12 cellular contexts compared by ENCODE assay signal in the genomic region with DNA sequence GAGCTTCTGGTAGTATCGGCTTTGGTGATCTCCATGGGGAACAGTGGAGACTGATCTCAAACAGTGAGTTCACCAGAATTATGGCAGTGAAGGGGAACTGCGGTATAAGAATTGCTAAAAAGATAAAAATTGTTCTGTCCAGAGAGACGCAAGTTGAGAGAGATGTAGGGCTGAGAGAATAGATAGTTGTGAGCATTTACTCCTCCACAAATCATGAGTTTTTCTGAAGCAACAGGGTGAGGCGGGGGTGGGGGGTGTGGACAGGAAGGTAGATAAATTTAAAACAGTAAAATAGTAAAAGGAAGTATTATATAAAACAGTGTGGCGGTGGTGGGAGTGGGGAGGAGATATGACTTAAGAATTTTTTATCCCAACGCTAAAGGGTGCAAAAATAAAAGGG.
DNase-seq lines count a peak whose midpoint lies in the region; ATAC-seq and TF ChIP-seq lines count a peak whose summit lies in the region.
"Had no signal": no experiment of that assay in that cellular context is flagged by ENCODE, and none has a peak within 500 bp of the region (broad histone marks: within the 10 kb centered on the region; RNA-seq: fewer than 3 reads in every experiment).

No MANE protein-coding gene starts in this region.

- no peaks in the 10 kb centered on the region for H3K9me3 ChIP-seq in Loucy (ENCODE audit: insufficient read depth, low read depth, low read length)
- H3K9me3 ChIP-seq: A549, esophagus squamous epithelium, tibial nerve had no signal

- TF ChIP-seq CTCF in Loucy (conservative IDR thresholded peaks at IDR 0.05; ENCODE audit: low read length), result no peak

- peak overlapping the region; percentile 11 for H3K9ac ChIP-seq in Loucy (ENCODE audit: low read depth, low read length, poor library complexity, severe bottlenecking)

- no peak overlapping the region for H2AFZ ChIP-seq in Loucy (ENCODE audit: low read length)

- H3K36me3 Mint-ChIP-seq in T-helper 2 cell treated with Interferon-gamma antibody and Interleukin-4, amounts not matched to agents 5 μg/mL and 100 μg/mL, for 36 hours (ENCODE audit: low read depth), result peaks cover 50% of the 10 kb centered on the region
- H3K36me3 Mint-ChIP-seq in activated naive CD8-positive, alpha-beta T cell treated with anti-CD3 and anti-CD28 coated beads, Interleukin-2, amount 50 U/mL, for 24 hours (ENCODE audit: low read depth), result peaks cover 43% of the 10 kb centered on the region
- peaks cover 14% of the 10 kb centered on the region for H3K36me3 Mint-ChIP-seq in stimulated activated effector memory CD8-positive, alpha-beta T cell treated with anti-CD3 and anti-CD28 coated beads, Interleukin-12 subunit alpha, Interleukin-12 subunit beta, amount 100 ng/mL, for 72 hours

- ATAC-seq in activated naive CD8-positive, alpha-beta T cell treated with anti-CD3 and anti-CD28 coated beads, Interleukin-2, amount 50 U/mL, for 24 hours, result no peak
- no peak for ATAC-seq in stimulated activated effector memory CD8-positive, alpha-beta T cell treated with anti-CD3 and anti-CD28 coated beads, Interleukin-12 subunit alpha, Interleukin-12 subunit beta, amount 100 ng/mL, for 72 hours
- ATAC-seq in Right ventricle myocardium superior (ENCODE audit: poor library complexity), result no peak
- ATAC-seq in Right ventricle myocardium inferior, result no peak
- ATAC-seq: A549 had no signal

- H3K4me3 Mint-ChIP-seq in T-helper 2 cell treated with Interferon-gamma antibody and Interleukin-4, amounts not matched to agents 5 μg/mL and 100 μg/mL, for 36 hours, result peak overlapping the region; percentile 3
- H3K4me3 Mint-ChIP-seq in activated naive CD8-positive, alpha-beta T cell treated with anti-CD3 and anti-CD28 coated beads, Interleukin-2, amount 50 U/mL, for 24 hours, result peak overlapping the region; percentile 45
- no peak overlapping the region for H3K4me3 Mint-ChIP-seq in stimulated activated effector memory CD8-positive, alpha-beta T cell treated with anti-CD3 and anti-CD28 coated beads, Interleukin-12 subunit alpha, Interleukin-12 subunit beta, amount 100 ng/mL, for 72 hours

- POLR2A ChIA-PET in HEK293T (lab: Yijun Ruan, JAX), result no interaction called here

- no peaks in the 10 kb centered on the region for H3K27me3 ChIP-seq in Loucy (ENCODE audit: insufficient read depth, low read length, poor library complexity, severe bottlenecking)
- H3K27me3 ChIP-seq: esophagus squamous epithelium, tibial nerve had no signal

- no peaks in the 10 kb centered on the region for H3K9me2 ChIP-seq in Loucy (replicated peaks; ENCODE audit: low read depth, low read length)

- no peak for DNase-seq in T-helper 2 cell treated with Interferon-gamma antibody and Interleukin-4, amounts not matched to agents 5 μg/mL and 100 μg/mL, for 36 hours (ENCODE audit: low spot score)
- DNase-seq in T-helper 2 cell (no peak), Right ventricle myocardium superior (no peak), Right ventricle myocardium inferior (ENCODE audit: missing footprints) (no peak), HEK293T (ENCODE audit: extremely low spot score) (no peak)
- no peak for DNase-seq in activated naive CD8-positive, alpha-beta T cell treated with anti-CD3 and anti-CD28 coated beads, Interleukin-2, amount 50 U/mL, for 24 hours
- DNase-seq in stimulated activated effector memory CD8-positive, alpha-beta T cell treated with anti-CD3 and anti-CD28 coated beads, Interleukin-12 subunit alpha, Interleukin-12 subunit beta, amount 100 ng/mL, for 72 hours (ENCODE audit: low spot score in 2 of 2), result no peak
- DNase-seq: esophagus squamous epithelium, NCI-H345 had no signal

- H3K27ac Mint-ChIP-seq in T-helper 2 cell treated with Interferon-gamma antibody and Interleukin-4, amounts not matched to agents 5 μg/mL and 100 μg/mL, for 36 hours, result no peak overlapping the region
- peak overlapping the region; percentile 92 for H3K27ac Mint-ChIP-seq in activated naive CD8-positive, alpha-beta T cell treated with anti-CD3 and anti-CD28 coated beads, Interleukin-2, amount 50 U/mL, for 24 hours
- peak overlapping the region; percentile 9 for H3K27ac Mint-ChIP-seq in stimulated activated effector memory CD8-positive, alpha-beta T cell treated with anti-CD3 and anti-CD28 coated beads, Interleukin-12 subunit alpha, Interleukin-12 subunit beta, amount 100 ng/mL, for 72 hours

- no peaks in the 10 kb centered on the region for H4K20me1 ChIP-seq in Loucy (ENCODE audit: insufficient read depth, low read length, poor library complexity, severe bottlenecking)

- no peaks in the 10 kb centered on the region for H3K27me3 Mint-ChIP-seq in T-helper 2 cell treated with Interferon-gamma antibody and Interleukin-4, amounts not matched to agents 5 μg/mL and 100 μg/mL, for 36 hours (ENCODE audit: low read depth)
- no peaks in the 10 kb centered on the region for H3K27me3 Mint-ChIP-seq in activated naive CD8-positive, alpha-beta T cell treated with anti-CD3 and anti-CD28 coated beads, Interleukin-2, amount 50 U/mL, for 24 hours

- no peaks in the 10 kb centered on the region for H3K79me2 ChIP-seq in Loucy (ENCODE audit: insufficient read depth, low read length)

- H3K9me3 Mint-ChIP-seq in T-helper 2 cell treated with Interferon-gamma antibody and Interleukin-4, amounts not matched to agents 5 μg/mL and 100 μg/mL, for 36 hours, result no peaks in the 10 kb centered on the region
- no peaks in the 10 kb centered on the region for H3K9me3 Mint-ChIP-seq in activated naive CD8-positive, alpha-beta T cell treated with anti-CD3 and anti-CD28 coated beads, Interleukin-2, amount 50 U/mL, for 24 hours
- H3K9me3 Mint-ChIP-seq in stimulated activated effector memory CD8-positive, alpha-beta T cell treated with anti-CD3 and anti-CD28 coated beads, Interleukin-12 subunit alpha, Interleukin-12 subunit beta, amount 100 ng/mL, for 72 hours, result no peaks in the 10 kb centered on the region

- CTCF ChIA-PET in HEK293T (lab: Yijun Ruan, JAX), result no interaction called here

- peaks cover 34% of the 10 kb centered on the region for H3K4me1 ChIP-seq in Loucy (ENCODE audit: insufficient read depth, low read length, poor library complexity, severe bottlenecking)
- H3K4me1 ChIP-seq: A549 had no signal

- H3K36me3 ChIP-seq in Loucy (ENCODE audit: insufficient read depth, low read length), result no peaks in the 10 kb centered on the region
- H3K36me3 ChIP-seq: esophagus squamous epithelium, tibial nerve had no signal

- H3F3A ChIP-seq in Loucy (ENCODE audit: low read depth), result peaks cover 2% of the 10 kb centered on the region; the same call in 1 of the 2 replicates

- peaks cover 48% of the 10 kb centered on the region for H3K4me1 Mint-ChIP-seq in T-helper 2 cell treated with Interferon-gamma antibody and Interleukin-4, amounts not matched to agents 5 μg/mL and 100 μg/mL, for 36 hours (ENCODE audit: low read depth)
- H3K4me1 Mint-ChIP-seq in activated naive CD8-positive, alpha-beta T cell treated with anti-CD3 and anti-CD28 coated beads, Interleukin-2, amount 50 U/mL, for 24 hours, result peaks cover 88% of the 10 kb centered on the region
- peaks cover 73% of the 10 kb centered on the region for H3K4me1 Mint-ChIP-seq in stimulated activated effector memory CD8-positive, alpha-beta T cell treated with anti-CD3 and anti-CD28 coated beads, Interleukin-12 subunit alpha, Interleukin-12 subunit beta, amount 100 ng/mL, for 72 hours

- intact Hi-C loops in Right ventricle myocardium superior (cut with DNase I) (no loop called here), Right ventricle myocardium inferior (cut with DNase I) (no loop called here)

- H3K4me3 ChIP-seq in Loucy (ENCODE audit: low read length, poor library complexity, severe bottlenecking), result peak overlapping the region; percentile 6
- H3K4me3 ChIP-seq: A549, esophagus squamous epithelium, tibial nerve had no signal

- peak overlapping the region; percentile 54 for H3K4me2 ChIP-seq in Loucy (ENCODE audit: low read depth, low read length, poor library complexity, severe bottlenecking)
- H3K4me2 ChIP-seq: A549 had no signal

TF ChIP-seq in HEK293T, 16 proteins besides CTCF, POLR2A, EP300 and RAD21:
- no peak for TF ChIP-seq L3MBTL2 (conservative IDR thresholded peaks at IDR 0.05)
- TF ChIP-seq, protein P1, sequence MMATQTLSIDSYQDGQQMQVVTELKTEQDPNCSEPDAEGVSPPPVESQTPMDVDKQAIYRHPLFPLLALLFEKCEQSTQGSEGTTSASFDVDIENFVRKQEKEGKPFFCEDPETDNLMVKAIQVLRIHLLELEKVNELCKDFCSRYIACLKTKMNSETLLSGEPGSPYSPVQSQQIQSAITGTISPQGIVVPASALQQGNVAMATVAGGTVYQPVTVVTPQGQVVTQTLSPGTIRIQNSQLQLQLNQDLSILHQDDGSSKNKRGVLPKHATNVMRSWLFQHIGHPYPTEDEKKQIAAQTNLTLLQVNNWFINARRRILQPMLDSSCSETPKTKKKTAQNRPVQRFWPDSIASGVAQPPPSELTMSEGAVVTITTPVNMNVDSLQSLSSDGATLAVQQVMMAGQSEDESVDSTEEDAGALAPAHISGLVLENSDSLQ (IDR thresholded peaks at IDR 0.05), result no peak
- TF ChIP-seq LEF1 (IDR thresholded peaks at IDR 0.05; ENCODE audit: borderline replicate concordance), result no peak
- no peak for TF ChIP-seq FOXM1 (IDR thresholded peaks at IDR 0.05; ENCODE audit: borderline replicate concordance)
- TF ChIP-seq SUZ12 (IDR thresholded peaks at IDR 0.05), result no peak
- no peak for TF ChIP-seq TARDBP (IDR thresholded peaks at IDR 0.05)
- no peak for TF ChIP-seq FOXA1 (IDR thresholded peaks at IDR 0.05)
- TF ChIP-seq SP1 (IDR thresholded peaks at IDR 0.05), result no peak
- TF ChIP-seq ZNF384 (IDR thresholded peaks at IDR 0.05), result no peak
- TF ChIP-seq ELF4 (IDR thresholded peaks at IDR 0.05), result no peak
- TF ChIP-seq HDGF (IDR thresholded peaks at IDR 0.05; ENCODE audit: borderline replicate concordance), result no peak
TF ChIP-seq in HEK293T: peak in this region for 0.
